ENCODE assay signal across 1 cellular context in the genomic region with DNA sequence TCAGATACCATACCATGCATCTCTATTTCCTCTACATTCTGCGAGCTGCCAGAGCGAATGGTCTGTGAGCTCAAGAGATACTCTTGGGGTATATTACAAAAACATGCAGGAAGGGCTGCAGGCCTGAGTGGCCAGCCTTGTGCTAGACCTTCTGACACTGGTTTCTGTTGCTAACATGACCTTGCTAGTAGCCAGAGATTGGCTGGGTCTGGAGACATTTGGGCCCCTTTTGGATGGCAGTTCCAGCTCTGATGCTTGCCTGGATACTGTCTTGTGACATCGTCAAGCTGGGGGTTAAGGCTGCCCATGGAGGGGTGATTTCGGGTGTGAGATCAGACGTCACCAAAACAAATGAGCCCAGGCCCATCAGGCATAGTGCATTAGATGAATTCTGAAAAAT.
TF ChIP-seq lines count a peak whose summit lies in the region.

No MANE protein-coding gene starts in this region.

TF ChIP-seq in WTC11, 78 proteins besides CTCF, POLR2A, EP300 and RAD21 (continued from another document):
- TF ChIP-seq, protein P1, sequence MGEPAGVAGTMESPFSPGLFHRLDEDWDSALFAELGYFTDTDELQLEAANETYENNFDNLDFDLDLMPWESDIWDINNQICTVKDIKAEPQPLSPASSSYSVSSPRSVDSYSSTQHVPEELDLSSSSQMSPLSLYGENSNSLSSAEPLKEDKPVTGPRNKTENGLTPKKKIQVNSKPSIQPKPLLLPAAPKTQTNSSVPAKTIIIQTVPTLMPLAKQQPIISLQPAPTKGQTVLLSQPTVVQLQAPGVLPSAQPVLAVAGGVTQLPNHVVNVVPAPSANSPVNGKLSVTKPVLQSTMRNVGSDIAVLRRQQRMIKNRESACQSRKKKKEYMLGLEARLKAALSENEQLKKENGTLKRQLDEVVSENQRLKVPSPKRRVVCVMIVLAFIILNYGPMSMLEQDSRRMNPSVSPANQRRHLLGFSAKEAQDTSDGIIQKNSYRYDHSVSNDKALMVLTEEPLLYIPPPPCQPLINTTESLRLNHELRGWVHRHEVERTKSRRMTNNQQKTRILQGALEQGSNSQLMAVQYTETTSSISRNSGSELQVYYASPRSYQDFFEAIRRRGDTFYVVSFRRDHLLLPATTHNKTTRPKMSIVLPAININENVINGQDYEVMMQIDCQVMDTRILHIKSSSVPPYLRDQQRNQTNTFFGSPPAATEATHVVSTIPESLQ (CRISPR knock-in tag; IDR thresholded peaks at IDR 0.05) = no peak
- TF ChIP-seq, protein P2, sequence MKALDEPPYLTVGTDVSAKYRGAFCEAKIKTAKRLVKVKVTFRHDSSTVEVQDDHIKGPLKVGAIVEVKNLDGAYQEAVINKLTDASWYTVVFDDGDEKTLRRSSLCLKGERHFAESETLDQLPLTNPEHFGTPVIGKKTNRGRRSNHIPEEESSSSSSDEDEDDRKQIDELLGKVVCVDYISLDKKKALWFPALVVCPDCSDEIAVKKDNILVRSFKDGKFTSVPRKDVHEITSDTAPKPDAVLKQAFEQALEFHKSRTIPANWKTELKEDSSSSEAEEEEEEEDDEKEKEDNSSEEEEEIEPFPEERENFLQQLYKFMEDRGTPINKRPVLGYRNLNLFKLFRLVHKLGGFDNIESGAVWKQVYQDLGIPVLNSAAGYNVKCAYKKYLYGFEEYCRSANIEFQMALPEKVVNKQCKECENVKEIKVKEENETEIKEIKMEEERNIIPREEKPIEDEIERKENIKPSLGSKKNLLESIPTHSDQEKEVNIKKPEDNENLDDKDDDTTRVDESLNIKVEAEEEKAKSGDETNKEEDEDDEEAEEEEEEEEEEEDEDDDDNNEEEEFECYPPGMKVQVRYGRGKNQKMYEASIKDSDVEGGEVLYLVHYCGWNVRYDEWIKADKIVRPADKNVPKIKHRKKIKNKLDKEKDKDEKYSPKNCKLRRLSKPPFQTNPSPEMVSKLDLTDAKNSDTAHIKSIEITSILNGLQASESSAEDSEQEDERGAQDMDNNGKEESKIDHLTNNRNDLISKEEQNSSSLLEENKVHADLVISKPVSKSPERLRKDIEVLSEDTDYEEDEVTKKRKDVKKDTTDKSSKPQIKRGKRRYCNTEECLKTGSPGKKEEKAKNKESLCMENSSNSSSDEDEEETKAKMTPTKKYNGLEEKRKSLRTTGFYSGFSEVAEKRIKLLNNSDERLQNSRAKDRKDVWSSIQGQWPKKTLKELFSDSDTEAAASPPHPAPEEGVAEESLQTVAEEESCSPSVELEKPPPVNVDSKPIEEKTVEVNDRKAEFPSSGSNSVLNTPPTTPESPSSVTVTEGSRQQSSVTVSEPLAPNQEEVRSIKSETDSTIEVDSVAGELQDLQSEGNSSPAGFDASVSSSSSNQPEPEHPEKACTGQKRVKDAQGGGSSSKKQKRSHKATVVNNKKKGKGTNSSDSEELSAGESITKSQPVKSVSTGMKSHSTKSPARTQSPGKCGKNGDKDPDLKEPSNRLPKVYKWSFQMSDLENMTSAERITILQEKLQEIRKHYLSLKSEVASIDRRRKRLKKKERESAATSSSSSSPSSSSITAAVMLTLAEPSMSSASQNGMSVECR (CRISPR knock-in tag; IDR thresholded peaks at IDR 0.05; ENCODE audit: borderline replicate concordance) = no peak
- TF ChIP-seq ZNF121 (CRISPR knock-in tag; IDR thresholded peaks at IDR 0.05) = no peak
- no peak for TF ChIP-seq HMGA2 (CRISPR knock-in tag; IDR thresholded peaks at IDR 0.05)
- TF ChIP-seq ELF4 (CRISPR knock-in tag; IDR thresholded peaks at IDR 0.05; ENCODE audit: low read depth) = no peak
- no peak for TF ChIP-seq JAZF1 (CRISPR knock-in tag; IDR thresholded peaks at IDR 0.05)
